7 cellular contexts compared by ENCODE assay signal in the genomic region with DNA sequence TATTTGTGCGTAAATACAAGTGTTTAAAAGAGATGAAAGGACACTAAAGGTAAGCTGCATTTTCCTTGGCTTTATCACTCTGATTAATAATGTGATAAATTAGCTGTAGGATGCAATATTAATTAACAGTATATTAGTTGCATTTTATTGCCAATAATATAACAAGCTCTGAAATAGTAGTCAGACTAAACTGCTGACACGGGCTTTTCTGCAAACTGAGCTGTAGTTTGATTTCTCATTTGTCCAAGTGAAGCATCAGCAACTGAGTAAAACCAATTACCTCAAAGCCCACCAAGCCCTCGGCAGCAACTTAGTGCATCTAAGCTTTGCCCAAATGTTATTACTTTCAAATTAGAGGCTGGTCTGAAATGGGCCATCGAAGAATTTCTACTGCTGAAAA.
"Had no signal": no experiment of that assay in that cellular context is flagged by ENCODE, and none has a peak within 500 bp of the region (broad histone marks: within the 10 kb centered on the region; RNA-seq: fewer than 3 reads in every experiment).

No MANE protein-coding gene starts in this region.

- H3K9ac ChIP-seq: GM23248 had no signal

- H2AFZ ChIP-seq: GM23248 had no signal

- H3K4me3 ChIP-seq: GM23248 had no signal

- H3K27ac ChIP-seq: GM23248, HL-60 had no signal

- DNase-seq: GM23248, GOT3, H9, HCEC 1CT, KG1 had no signal

- FAIRE-seq: H54 had no signal
